ENCODE assay signal across 8 cellular contexts in the genomic region with DNA sequence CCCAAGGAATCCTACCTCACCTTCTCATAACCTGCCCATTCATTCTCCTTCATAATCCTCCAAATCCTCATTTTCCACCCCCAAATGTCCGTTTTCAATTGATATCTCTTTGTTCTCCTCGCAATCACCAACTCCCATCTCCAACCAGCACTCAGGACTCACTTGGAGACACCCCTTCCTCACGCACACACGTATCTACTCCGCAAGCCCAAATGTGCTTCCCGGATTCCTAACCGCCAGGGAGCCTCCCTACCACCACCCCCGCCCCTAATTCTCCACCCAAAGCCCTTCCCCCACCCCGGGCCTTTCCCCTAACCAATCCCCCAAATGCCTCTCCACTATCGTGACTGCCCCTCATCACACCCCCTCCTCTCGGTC. TPM values are rescaled to one million over a fixed set of nuclear protein-coding genes. Genes with fewer than 3 reads are reported as not detected.
DNase-seq lines count a peak whose midpoint lies in the region; ATAC-seq, FAIRE-seq and TF ChIP-seq lines count a peak whose summit lies in the region.

No MANE protein-coding gene starts in this region.

- peak overlapping the region; percentile 99 for H2AFZ ChIP-seq in neuronal stem cell (ENCODE audit: low read length)

- no peak for TF ChIP-seq CTCF in NB4 (IDR thresholded peaks at IDR 0.05; ENCODE audit: low read depth, low read length)
- no peak for TF ChIP-seq CTCF in endothelial cell (IDR thresholded peaks at IDR 0.05; ENCODE audit: unreplicated experiment)
- TF ChIP-seq CTCF in D721Med (IDR thresholded peaks at IDR 0.05; ENCODE audit: insufficient read depth, missing control alignments) = no peak

- peaks cover 52% of the 10 kb centered on the region for H3K4me1 Mint-ChIP-seq in endothelial cell (ENCODE audit: unreplicated experiment)

- peaks cover 5% of the 10 kb centered on the region for H3K79me1 ChIP-seq in neuronal stem cell (ENCODE audit: low read depth, low read length)

- peak overlapping the region; percentile 30 for H2BK15ac ChIP-seq in neuronal stem cell (ENCODE audit: low read length)

- peak overlapping the region; percentile 65 for H3K4me2 ChIP-seq in neuronal stem cell (ENCODE audit: insufficient read depth, low read length, poor library complexity, severe bottlenecking)

- peak overlapping the region; percentile 67 for H2BK5ac ChIP-seq in neuronal stem cell (ENCODE audit: low read length)

- H3K4ac ChIP-seq in neuronal stem cell (ENCODE audit: low read length) = no peak overlapping the region

- peaks cover 8% of the 10 kb centered on the region for H3K36me3 Mint-ChIP-seq in endothelial cell (ENCODE audit: low read depth, unreplicated experiment)

- WGBS in neuronal stem cell (ENCODE audit: extremely low coverage in 2 of 2, insufficient read length in 2 of 2, insufficient replicate concordance in 1 of 2), 2 donors = 88 to 100% methylated on average over 1 to 2 of the region's 11 CpGs

- peaks cover 2 to 8% of the 10 kb centered on the region in 2 donors for H3K4me1 ChIP-seq in neuronal stem cell (ENCODE audit: control insufficient read depth in 2 of 2, insufficient read depth in 1 of 2, low read depth in 1 of 2, low read length in 2 of 2)

- peaks cover 10% of the 10 kb centered on the region for H3K27me3 Mint-ChIP-seq in endothelial cell (ENCODE audit: unreplicated experiment)

- H3K27ac Mint-ChIP-seq in endothelial cell (ENCODE audit: unreplicated experiment) = peak overlapping the region; percentile 99

- TF ChIP-seq POLR2A in NB4 (IDR thresholded peaks at IDR 0.05; ENCODE audit: extremely low read depth, insufficient read length) = no peak

- H2BK120ac ChIP-seq in neuronal stem cell (ENCODE audit: low read depth, low read length) = no peak overlapping the region

- H3K9ac ChIP-seq in neuronal stem cell (ENCODE audit: low read depth, low read length, poor library complexity) = peak overlapping the region; percentile 92

- no peak for FAIRE-seq in D721Med (lab: Jason Lieb, UNC)

- H4K91ac ChIP-seq in neuronal stem cell (ENCODE audit: low read depth, low read length, poor library complexity) = no peak overlapping the region

- ATAC-seq in HG03095 (IDR thresholded peaks at IDR 0.05; ENCODE audit: unreplicated experiment) (no peak), GM18520 (IDR thresholded peaks at IDR 0.05; ENCODE audit: unreplicated experiment) (no peak)

- no peak overlapping the region for H2AK5ac ChIP-seq in neuronal stem cell (ENCODE audit: low read depth, low read length)

- H3K23ac ChIP-seq in neuronal stem cell (ENCODE audit: low read depth, low read length, poor library complexity) = peak overlapping the region; percentile 46

- H2BK12ac ChIP-seq in neuronal stem cell (ENCODE audit: low read length) = no peak overlapping the region

- H3K27me3 ChIP-seq in neuronal stem cell (ENCODE audit: control insufficient read depth in 3 of 3, insufficient read depth in 3 of 3, low read depth in 1 of 3, low read length in 3 of 3) = no peaks in the 10 kb centered on the region

- peak overlapping the region; percentile 100 for H3K4me3 Mint-ChIP-seq in endothelial cell (ENCODE audit: unreplicated experiment)

- H3K36me3 ChIP-seq in neuronal stem cell (replicated peaks in 1 of 2; ENCODE audit: control insufficient read depth in 2 of 2, insufficient read depth in 2 of 2, low read length in 2 of 2) = peaks cover 2 to 36% of the 10 kb centered on the region in 2 donors

- H3K9me3 ChIP-seq in neuronal stem cell (replicated peaks in 1 of 2; ENCODE audit: control insufficient read depth in 2 of 2, insufficient read depth in 1 of 2, low read depth in 1 of 2, low read length in 2 of 2) = no peaks in the 10 kb centered on the region

- no peak overlapping the region for H3K27ac ChIP-seq in neuronal stem cell (replicated peaks; ENCODE audit: low read length)

- no peak overlapping the region for H3K14ac ChIP-seq in neuronal stem cell (ENCODE audit: low read length)

- H3K9me3 Mint-ChIP-seq in endothelial cell (ENCODE audit: unreplicated experiment) = no peaks in the 10 kb centered on the region

- peak overlapping the region; percentile 87 for H3K18ac ChIP-seq in neuronal stem cell (ENCODE audit: low read length)

- peak overlapping the region; percentile 90 for H3K4me3 ChIP-seq in GM08714 (ENCODE audit: low read length)
- peak overlapping the region; percentile 99 for H3K4me3 ChIP-seq in NB4 (ENCODE audit: low read depth, low read length)
- peak overlapping the region; percentile 91 to 92 for H3K4me3 ChIP-seq in neuronal stem cell (ENCODE audit: low read length in 2 of 2)

- no peak for DNase-seq in NB4 (ENCODE audit: low read depth)
- no peak for DNase-seq in endothelial cell (ENCODE audit: low spot score)
- DNase-seq in neuronal stem cell (ENCODE audit: low spot score) = no peak
- DNase-seq in D721Med (ENCODE audit: insufficient read length, low spot score) = no peak
- no peak for DNase-seq in kidney tubule cell (ENCODE audit: low spot score)

- no peak overlapping the region for H4K8ac ChIP-seq in neuronal stem cell (ENCODE audit: low read depth, low read length)

RNA-seq across cellular contexts. Expression of a gene that starts 0.3 kb away (rescaled TPM):
- 128 TPM for total RNA-seq in endothelial cell (ENCODE audit: unreplicated experiment)
- 32.1 TPM for polyA plus RNA-seq in neuronal stem cell (2013, experiment 1 of 2)
- polyA plus RNA-seq in neuronal stem cell (2013, experiment 2 of 2) = 35.4 TPM

RNA-seq across cellular contexts. Expression of a gene that starts 0.6 kb away (rescaled TPM):
- total RNA-seq in endothelial cell (ENCODE audit: unreplicated experiment) = 44.3 TPM
- 17.1 TPM for polyA plus RNA-seq in neuronal stem cell (2013, experiment 1 of 2)
- 17.7 TPM for polyA plus RNA-seq in neuronal stem cell (2013, experiment 2 of 2)
